ENCODE assay signal across 1 cellular context in genomic region chr17:75557075-75557851, GRCh38.
TF ChIP-seq lines count a peak whose summit lies in the region.

No MANE protein-coding gene starts in this region.

TF ChIP-seq in HepG2, 621 proteins besides CTCF, POLR2A, EP300 and RAD21 (continued from another document and continues in another):
- TF ChIP-seq, protein P1, sequence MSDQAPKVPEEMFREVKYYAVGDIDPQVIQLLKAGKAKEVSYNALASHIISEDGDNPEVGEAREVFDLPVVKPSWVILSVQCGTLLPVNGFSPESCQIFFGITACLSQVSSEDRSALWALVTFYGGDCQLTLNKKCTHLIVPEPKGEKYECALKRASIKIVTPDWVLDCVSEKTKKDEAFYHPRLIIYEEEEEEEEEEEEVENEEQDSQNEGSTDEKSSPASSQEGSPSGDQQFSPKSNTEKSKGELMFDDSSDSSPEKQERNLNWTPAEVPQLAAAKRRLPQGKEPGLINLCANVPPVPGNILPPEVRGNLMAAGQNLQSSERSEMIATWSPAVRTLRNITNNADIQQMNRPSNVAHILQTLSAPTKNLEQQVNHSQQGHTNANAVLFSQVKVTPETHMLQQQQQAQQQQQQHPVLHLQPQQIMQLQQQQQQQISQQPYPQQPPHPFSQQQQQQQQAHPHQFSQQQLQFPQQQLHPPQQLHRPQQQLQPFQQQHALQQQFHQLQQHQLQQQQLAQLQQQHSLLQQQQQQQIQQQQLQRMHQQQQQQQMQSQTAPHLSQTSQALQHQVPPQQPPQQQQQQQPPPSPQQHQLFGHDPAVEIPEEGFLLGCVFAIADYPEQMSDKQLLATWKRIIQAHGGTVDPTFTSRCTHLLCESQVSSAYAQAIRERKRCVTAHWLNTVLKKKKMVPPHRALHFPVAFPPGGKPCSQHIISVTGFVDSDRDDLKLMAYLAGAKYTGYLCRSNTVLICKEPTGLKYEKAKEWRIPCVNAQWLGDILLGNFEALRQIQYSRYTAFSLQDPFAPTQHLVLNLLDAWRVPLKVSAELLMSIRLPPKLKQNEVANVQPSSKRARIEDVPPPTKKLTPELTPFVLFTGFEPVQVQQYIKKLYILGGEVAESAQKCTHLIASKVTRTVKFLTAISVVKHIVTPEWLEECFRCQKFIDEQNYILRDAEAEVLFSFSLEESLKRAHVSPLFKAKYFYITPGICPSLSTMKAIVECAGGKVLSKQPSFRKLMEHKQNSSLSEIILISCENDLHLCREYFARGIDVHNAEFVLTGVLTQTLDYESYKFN (CRISPR knock-in tag; conservative IDR thresholded peaks at IDR 0.05) = peak; percentile 100
- TF ChIP-seq KLF9 (CRISPR knock-in tag; IDR thresholded peaks at IDR 0.05; ENCODE audit: low read depth) (no peak), PRMT3 (CRISPR knock-in tag; IDR thresholded peaks at IDR 0.05; ENCODE audit: borderline replicate concordance, low read depth) (no peak), ASH2L (IDR thresholded peaks at IDR 0.05; ENCODE audit: insufficient read length, low read depth, low read length) (peak; percentile 88), ZFP36L2 (CRISPR knock-in tag; IDR thresholded peaks at IDR 0.05) (no peak; the same call in 1 of the 2 replicates), RXRA (CRISPR knock-in tag; IDR thresholded peaks at IDR 0.05) (peak; percentile 95), ZNF550 (CRISPR knock-in tag; IDR thresholded peaks at IDR 0.05; ENCODE audit: borderline replicate concordance) (peak; percentile 79; the same call in 1 of the 2 replicates), RBFOX2 (IDR thresholded peaks at IDR 0.05; ENCODE audit: low read depth, low read length) (peak; percentile 44), NCOA2 (CRISPR knock-in tag; IDR thresholded peaks at IDR 0.05) (peak; percentile 85), ZNF615 (CRISPR knock-in tag; IDR thresholded peaks at IDR 0.05; ENCODE audit: borderline replicate concordance) (peak; percentile 86; the same call in 1 of the 2 replicates), ZNF335 (CRISPR knock-in tag; IDR thresholded peaks at IDR 0.05) (peak; percentile 65; the same call in 1 of the 2 replicates), KAT7 (CRISPR knock-in tag; IDR thresholded peaks at IDR 0.05; ENCODE audit: borderline replicate concordance) (peak; percentile 50), KLF13 (CRISPR knock-in tag; IDR thresholded peaks at IDR 0.05) (no peak), TCF7 (IDR thresholded peaks at IDR 0.05; ENCODE audit: low read depth) (no peak), PRDM10 (CRISPR knock-in tag; IDR thresholded peaks at IDR 0.05; ENCODE audit: low read depth) (peak; percentile 73), ZNF891 (CRISPR knock-in tag; IDR thresholded peaks at IDR 0.05) (peak; percentile 90), GATAD2A (CRISPR knock-in tag; IDR thresholded peaks at IDR 0.05) (peak; percentile 95), ELF1 (CRISPR knock-in tag; IDR thresholded peaks at IDR 0.05) (peak; percentile 14; the same call in 1 of the 2 replicates), ZNF451 (CRISPR knock-in tag; IDR thresholded peaks at IDR 0.05) (peak; percentile 80; the same call in 1 of the 2 replicates), REPIN1 (CRISPR knock-in tag; IDR thresholded peaks at IDR 0.05; ENCODE audit: borderline replicate concordance, low read depth) (peak; percentile 97), ARNTL (CRISPR knock-in tag; IDR thresholded peaks at IDR 0.05) (0 out of 2 replicates have a peak, but pooled peaks have one; percentile 73), MIER2 (CRISPR knock-in tag; IDR thresholded peaks at IDR 0.05) (peak; percentile 80; the same call in 1 of the 2 replicates), NCOA5 (CRISPR knock-in tag; IDR thresholded peaks at IDR 0.05) (no peak), ZNF350 (CRISPR knock-in tag; IDR thresholded peaks at IDR 0.05; ENCODE audit: borderline replicate concordance, low read depth) (peak; percentile 98), KAT8 (CRISPR knock-in tag; IDR thresholded peaks at IDR 0.05) (peak; percentile 81; the same call in 1 of the 2 replicates), ZNF235 (CRISPR knock-in tag; IDR thresholded peaks at IDR 0.05; ENCODE audit: borderline replicate concordance) (0 out of 2 replicates have a peak, but pooled peaks have one; percentile 59), ZMYM2 (CRISPR knock-in tag; IDR thresholded peaks at IDR 0.05) (0 out of 2 replicates have a peak, but pooled peaks have one; percentile 5), ZNF143 (CRISPR knock-in tag; IDR thresholded peaks at IDR 0.05) (no peak), SNRNP70 (IDR thresholded peaks at IDR 0.05; ENCODE audit: low read depth, low read length) (no peak), ZNF549 (CRISPR knock-in tag; IDR thresholded peaks at IDR 0.05) (no peak), NFKBIZ (CRISPR knock-in tag; IDR thresholded peaks at IDR 0.05) (peak; percentile 39; the same call in 1 of the 2 replicates), KDM3A (CRISPR knock-in tag; IDR thresholded peaks at IDR 0.05; ENCODE audit: low read depth) (peak; percentile 93), RFXAP (CRISPR knock-in tag; IDR thresholded peaks at IDR 0.05; ENCODE audit: borderline replicate concordance) (peak; percentile 88), PTBP1 (IDR thresholded peaks at IDR 0.05; ENCODE audit: low read depth, low read length, poor library complexity, severe bottlenecking) (no peak), CENPT (CRISPR knock-in tag; IDR thresholded peaks at IDR 0.05; ENCODE audit: low read depth) (no peak), SIX4 (CRISPR knock-in tag; IDR thresholded peaks at IDR 0.05) (no peak), ZNF317 (CRISPR knock-in tag; IDR thresholded peaks at IDR 0.05) (peak; percentile 93), ZNF629 (CRISPR knock-in tag; conservative IDR thresholded peaks at IDR 0.05) (peak; percentile 94), SRF (IDR thresholded peaks at IDR 0.05; ENCODE audit: low read depth, low read length) (no peak), ZNF329 (CRISPR knock-in tag; IDR thresholded peaks at IDR 0.05; ENCODE audit: low read depth) (peak; percentile 99), ZNF782 (CRISPR knock-in tag; IDR thresholded peaks at IDR 0.05; ENCODE audit: borderline replicate concordance) (peak; percentile 98; the same call in 1 of the 2 replicates), ZBTB7A (CRISPR knock-in tag; IDR thresholded peaks at IDR 0.05) (peak; percentile 43; the same call in 1 of the 2 replicates), SNAPC2 (CRISPR knock-in tag; IDR thresholded peaks at IDR 0.05) (peak; percentile 96; the same call in 1 of the 2 replicates), ZNF160 (CRISPR knock-in tag; IDR thresholded peaks at IDR 0.05) (peak; percentile 75), SRSF1 (optimal IDR thresholded peaks at IDR 0.05; ENCODE audit: low read depth, low read length) (peak; percentile 46), ZNF333 (CRISPR knock-in tag; IDR thresholded peaks at IDR 0.05; ENCODE audit: borderline replicate concordance) (peak; percentile 87; the same call in 1 of the 2 replicates), DMAP1 (CRISPR knock-in tag; IDR thresholded peaks at IDR 0.05) (peak; percentile 57; the same call in 1 of the 2 replicates), ZNF747 (CRISPR knock-in tag; IDR thresholded peaks at IDR 0.05; ENCODE audit: borderline replicate concordance) (peak; percentile 26; the same call in 1 of the 2 replicates), ZNF460 (CRISPR knock-in tag; IDR thresholded peaks at IDR 0.05; ENCODE audit: borderline replicate concordance) (peak; percentile 76; the same call in 1 of the 2 replicates)
- TF ChIP-seq, protein P2, sequence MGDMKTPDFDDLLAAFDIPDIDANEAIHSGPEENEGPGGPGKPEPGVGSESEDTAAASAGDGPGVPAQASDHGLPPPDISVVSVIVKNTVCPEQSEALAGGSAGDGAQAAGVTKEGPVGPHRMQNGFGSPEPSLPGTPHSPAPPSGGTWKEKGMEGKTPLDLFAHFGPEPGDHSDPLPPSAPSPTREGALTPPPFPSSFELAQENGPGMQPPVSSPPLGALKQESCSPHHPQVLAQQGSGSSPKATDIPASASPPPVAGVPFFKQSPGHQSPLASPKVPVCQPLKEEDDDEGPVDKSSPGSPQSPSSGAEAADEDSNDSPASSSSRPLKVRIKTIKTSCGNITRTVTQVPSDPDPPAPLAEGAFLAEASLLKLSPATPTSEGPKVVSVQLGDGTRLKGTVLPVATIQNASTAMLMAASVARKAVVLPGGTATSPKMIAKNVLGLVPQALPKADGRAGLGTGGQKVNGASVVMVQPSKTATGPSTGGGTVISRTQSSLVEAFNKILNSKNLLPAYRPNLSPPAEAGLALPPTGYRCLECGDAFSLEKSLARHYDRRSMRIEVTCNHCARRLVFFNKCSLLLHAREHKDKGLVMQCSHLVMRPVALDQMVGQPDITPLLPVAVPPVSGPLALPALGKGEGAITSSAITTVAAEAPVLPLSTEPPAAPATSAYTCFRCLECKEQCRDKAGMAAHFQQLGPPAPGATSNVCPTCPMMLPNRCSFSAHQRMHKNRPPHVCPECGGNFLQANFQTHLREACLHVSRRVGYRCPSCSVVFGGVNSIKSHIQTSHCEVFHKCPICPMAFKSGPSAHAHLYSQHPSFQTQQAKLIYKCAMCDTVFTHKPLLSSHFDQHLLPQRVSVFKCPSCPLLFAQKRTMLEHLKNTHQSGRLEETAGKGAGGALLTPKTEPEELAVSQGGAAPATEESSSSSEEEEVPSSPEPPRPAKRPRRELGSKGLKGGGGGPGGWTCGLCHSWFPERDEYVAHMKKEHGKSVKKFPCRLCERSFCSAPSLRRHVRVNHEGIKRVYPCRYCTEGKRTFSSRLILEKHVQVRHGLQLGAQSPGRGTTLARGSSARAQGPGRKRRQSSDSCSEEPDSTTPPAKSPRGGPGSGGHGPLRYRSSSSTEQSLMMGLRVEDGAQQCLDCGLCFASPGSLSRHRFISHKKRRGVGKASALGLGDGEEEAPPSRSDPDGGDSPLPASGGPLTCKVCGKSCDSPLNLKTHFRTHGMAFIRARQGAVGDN (CRISPR knock-in tag; IDR thresholded peaks at IDR 0.05) = peak; percentile 97
- TF ChIP-seq, protein P3, sequence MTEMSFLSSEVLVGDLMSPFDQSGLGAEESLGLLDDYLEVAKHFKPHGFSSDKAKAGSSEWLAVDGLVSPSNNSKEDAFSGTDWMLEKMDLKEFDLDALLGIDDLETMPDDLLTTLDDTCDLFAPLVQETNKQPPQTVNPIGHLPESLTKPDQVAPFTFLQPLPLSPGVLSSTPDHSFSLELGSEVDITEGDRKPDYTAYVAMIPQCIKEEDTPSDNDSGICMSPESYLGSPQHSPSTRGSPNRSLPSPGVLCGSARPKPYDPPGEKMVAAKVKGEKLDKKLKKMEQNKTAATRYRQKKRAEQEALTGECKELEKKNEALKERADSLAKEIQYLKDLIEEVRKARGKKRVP (CRISPR knock-in tag; IDR thresholded peaks at IDR 0.05) = 0 out of 4 replicates have a peak, but pooled peaks of 1 of the 2 experiments have one; percentile 11
- TF ChIP-seq, protein P4, sequence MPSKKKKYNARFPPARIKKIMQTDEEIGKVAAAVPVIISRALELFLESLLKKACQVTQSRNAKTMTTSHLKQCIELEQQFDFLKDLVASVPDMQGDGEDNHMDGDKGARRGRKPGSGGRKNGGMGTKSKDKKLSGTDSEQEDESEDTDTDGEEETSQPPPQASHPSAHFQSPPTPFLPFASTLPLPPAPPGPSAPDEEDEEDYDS (CRISPR knock-in tag; IDR thresholded peaks at IDR 0.05) = peak; percentile 73
- TF ChIP-seq, protein P5, sequence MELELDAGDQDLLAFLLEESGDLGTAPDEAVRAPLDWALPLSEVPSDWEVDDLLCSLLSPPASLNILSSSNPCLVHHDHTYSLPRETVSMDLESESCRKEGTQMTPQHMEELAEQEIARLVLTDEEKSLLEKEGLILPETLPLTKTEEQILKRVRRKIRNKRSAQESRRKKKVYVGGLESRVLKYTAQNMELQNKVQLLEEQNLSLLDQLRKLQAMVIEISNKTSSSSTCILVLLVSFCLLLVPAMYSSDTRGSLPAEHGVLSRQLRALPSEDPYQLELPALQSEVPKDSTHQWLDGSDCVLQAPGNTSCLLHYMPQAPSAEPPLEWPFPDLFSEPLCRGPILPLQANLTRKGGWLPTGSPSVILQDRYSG (CRISPR knock-in tag; IDR thresholded peaks at IDR 0.05) = 0 out of 2 replicates have a peak, but pooled peaks have one; percentile 27
- TF ChIP-seq, protein P6, sequence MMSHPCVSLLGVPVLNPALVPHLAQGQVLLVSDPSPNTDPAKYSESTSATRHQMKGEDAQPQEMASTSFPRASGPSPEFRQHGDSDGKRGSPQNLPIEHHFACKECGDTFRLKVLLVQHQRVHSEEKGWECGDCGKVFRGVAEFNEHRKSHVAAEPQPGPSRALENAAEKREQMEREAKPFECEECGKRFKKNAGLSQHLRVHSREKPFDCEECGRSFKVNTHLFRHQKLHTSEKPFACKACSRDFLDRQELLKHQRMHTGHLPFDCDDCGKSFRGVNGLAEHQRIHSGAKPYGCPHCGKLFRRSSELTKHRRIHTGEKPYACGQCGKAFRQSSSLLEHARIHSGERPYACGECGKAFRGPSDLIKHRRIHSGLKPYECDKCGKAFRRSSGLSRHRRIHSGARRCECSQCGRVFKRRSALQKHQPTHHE (CRISPR knock-in tag; IDR thresholded peaks at IDR 0.05; ENCODE audit: borderline replicate concordance) = peak; percentile 79; the same call in 1 of the 2 replicates
- TF ChIP-seq, protein P7, sequence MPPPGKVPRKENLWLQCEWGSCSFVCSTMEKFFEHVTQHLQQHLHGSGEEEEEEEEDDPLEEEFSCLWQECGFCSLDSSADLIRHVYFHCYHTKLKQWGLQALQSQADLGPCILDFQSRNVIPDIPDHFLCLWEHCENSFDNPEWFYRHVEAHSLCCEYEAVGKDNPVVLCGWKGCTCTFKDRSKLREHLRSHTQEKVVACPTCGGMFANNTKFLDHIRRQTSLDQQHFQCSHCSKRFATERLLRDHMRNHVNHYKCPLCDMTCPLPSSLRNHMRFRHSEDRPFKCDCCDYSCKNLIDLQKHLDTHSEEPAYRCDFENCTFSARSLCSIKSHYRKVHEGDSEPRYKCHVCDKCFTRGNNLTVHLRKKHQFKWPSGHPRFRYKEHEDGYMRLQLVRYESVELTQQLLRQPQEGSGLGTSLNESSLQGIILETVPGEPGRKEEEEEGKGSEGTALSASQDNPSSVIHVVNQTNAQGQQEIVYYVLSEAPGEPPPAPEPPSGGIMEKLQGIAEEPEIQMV (CRISPR knock-in tag; IDR thresholded peaks at IDR 0.05; ENCODE audit: low read depth) = peak; percentile 70; the same call in 1 of the 2 replicates
